Comparison of ENCODE assay signal across 24 cellular contexts in genomic region chr11:79940976-79941735, GRCh38.
A peak's percentile ranks its signal among the peaks of the same experiment; 100 is the strongest.
DNase-seq lines count a peak whose midpoint lies in the region; ATAC-seq and TF ChIP-seq lines count a peak whose summit lies in the region.
"Had no signal": no experiment of that assay in that cellular context is flagged by ENCODE, and none has a peak within 500 bp of the region (broad histone marks: within the 10 kb centered on the region; RNA-seq: fewer than 3 reads in every experiment).

No MANE protein-coding gene starts in this region.

- H3K79me2 ChIP-seq in PC-9 (ENCODE audit: low read depth): no peaks in the 10 kb centered on the region

- H3K9me2 ChIP-seq in PC-9 (ENCODE audit: insufficient read depth): no peaks in the 10 kb centered on the region

- no peak overlapping the region for H2AFZ ChIP-seq in PC-9

- no peaks in the 10 kb centered on the region; the same call in 1 of the 2 replicates for H3K9me3 Mint-ChIP-seq in HFFc6
- peaks cover 14% of the 10 kb centered on the region for H3K9me3 Mint-ChIP-seq in activated T-helper 17 cell treated with anti-CD3 and anti-CD28 coated beads, Interleukin-2, amount 50 U/mL, for 72 hours

- BruUV-seq in PC-9 (replicated peaks; lab: Mats Ljungman, UMichigan): no TSS peak

- peaks cover 2% of the 10 kb centered on the region; the same call in 1 of the 2 replicates for H3K27me3 Mint-ChIP-seq in HFFc6 (ENCODE audit: insufficient read depth)
- no peaks in the 10 kb centered on the region for H3K27me3 Mint-ChIP-seq in activated T-helper 17 cell treated with anti-CD3 and anti-CD28 coated beads, Interleukin-2, amount 50 U/mL, for 72 hours
- H3K27me3 Mint-ChIP-seq: activated CD4-positive, alpha-beta T cell treated with anti-CD3 and anti-CD28 coated beads, Interleukin-2, amount 10 ng/mL, durations not matched to agents 7 days and 5 days; activated CD8-positive, alpha-beta memory T cell treated with anti-CD3 and anti-CD28 coated beads, Interleukin-2, amount 10 ng/mL, durations not matched to agents 7 days and 5 days; CD4-positive, alpha-beta memory T cell had no signal

- DNase-seq in HFFc6 (peak; percentile 37), RKO (ENCODE audit: low spot score) (peak; percentile 5), PC-9 (no peak)
- DNase-seq: activated CD4-positive, alpha-beta T cell treated with anti-CD3 and anti-CD28 coated beads, Interleukin-2, amount 10 ng/mL, durations not matched to agents 7 days and 5 days; activated CD8-positive, alpha-beta memory T cell treated with anti-CD3 and anti-CD28 coated beads, Interleukin-2, amount 10 ng/mL, durations not matched to agents 7 days and 5 days; activated naive CD4-positive, alpha-beta T cell treated with anti-CD3 and anti-CD28 coated beads for 36 hours; activated T-cell treated with anti-CD3 and anti-CD28 coated beads, Interleukin-2, amount 50 U/mL, for 72 hours; anterior cingulate cortex; CD4-positive, alpha-beta memory T cell; cerebellar nuclear complex; erythroblast; GF-D8; natural killer cell; NCI-H2029 treated with DMSO at 0.1 percent for 48 hours; retina; SHP77; stimulated activated CD4-positive, alpha-beta T cell treated with anti-CD3 and anti-CD28 coated beads, Interleukin-4, amount 100 ng/mL, for 4 hours; stimulated activated naive CD4-positive, alpha-beta T cell had no signal

- H3K36me3 ChIP-seq in skeletal muscle satellite cell (ENCODE audit: insufficient read depth, low read length): no peaks in the 10 kb centered on the region
- no peaks in the 10 kb centered on the region for H3K36me3 ChIP-seq in PC-9 (ENCODE audit: low read depth)
- H3K36me3 ChIP-seq: thoracic aorta had no signal

- TF ChIP-seq CTCF in HFFc6 (IDR thresholded peaks at IDR 0.05) (no peak), PC-9 (conservative IDR thresholded peaks at IDR 0.05) (no peak)

- POLR2A ChIA-PET in PC-9 (lab: Charles Lee; ENCODE audit: unreplicated experiment): no interaction called here

- H3K4me1 ChIP-seq in skeletal muscle satellite cell (ENCODE audit: control insufficient read depth, insufficient read depth, low read length) (peaks cover 27% of the 10 kb centered on the region), PC-9 (replicated peaks; ENCODE audit: insufficient read depth) (no peaks in the 10 kb centered on the region)

- peaks cover 38% of the 10 kb centered on the region for H3K4me1 Mint-ChIP-seq in HFFc6 (ENCODE audit: low read depth)
- no peaks in the 10 kb centered on the region for H3K4me1 Mint-ChIP-seq in activated T-helper 17 cell treated with anti-CD3 and anti-CD28 coated beads, Interleukin-2, amount 50 U/mL, for 72 hours
- H3K4me1 Mint-ChIP-seq: activated CD4-positive, alpha-beta T cell treated with anti-CD3 and anti-CD28 coated beads, Interleukin-2, amount 10 ng/mL, durations not matched to agents 7 days and 5 days; activated CD8-positive, alpha-beta memory T cell treated with anti-CD3 and anti-CD28 coated beads, Interleukin-2, amount 10 ng/mL, durations not matched to agents 7 days and 5 days; CD4-positive, alpha-beta memory T cell; natural killer cell had no signal

- no peaks in the 10 kb centered on the region for H4K20me1 ChIP-seq in PC-9 (ENCODE audit: insufficient read depth)

- no peaks in the 10 kb centered on the region for H3K27me3 ChIP-seq in skeletal muscle satellite cell (ENCODE audit: control insufficient read depth, insufficient read depth, low read length)
- H3K27me3 ChIP-seq in PC-9 (ENCODE audit: insufficient read depth, low read depth): no peaks in the 10 kb centered on the region

- intact Hi-C loops in PC-9 (cut with micrococcal nuclease; ENCODE audit: unreplicated experiment): no loop called here

- H3K36me3 Mint-ChIP-seq in HFFc6 (ENCODE audit: low read depth): no peaks in the 10 kb centered on the region
- no peaks in the 10 kb centered on the region for H3K36me3 Mint-ChIP-seq in activated T-helper 17 cell treated with anti-CD3 and anti-CD28 coated beads, Interleukin-2, amount 50 U/mL, for 72 hours (ENCODE audit: low read depth)
- H3K36me3 Mint-ChIP-seq: activated CD8-positive, alpha-beta memory T cell treated with anti-CD3 and anti-CD28 coated beads, Interleukin-2, amount 10 ng/mL, durations not matched to agents 7 days and 5 days; CD4-positive, alpha-beta memory T cell had no signal

- CTCF ChIA-PET in PC-9 (lab: Charles Lee): no interaction called here

- peak overlapping the region; percentile 33 for H3K9ac ChIP-seq in skeletal muscle satellite cell (ENCODE audit: low read depth, low read length)

- H3K4me3 Mint-ChIP-seq in HFFc6: no peak overlapping the region
- no peak overlapping the region for H3K4me3 Mint-ChIP-seq in activated T-helper 17 cell treated with anti-CD3 and anti-CD28 coated beads, Interleukin-2, amount 50 U/mL, for 72 hours
- H3K4me3 Mint-ChIP-seq: activated CD4-positive, alpha-beta T cell treated with anti-CD3 and anti-CD28 coated beads, Interleukin-2, amount 10 ng/mL, durations not matched to agents 7 days and 5 days; activated CD8-positive, alpha-beta memory T cell treated with anti-CD3 and anti-CD28 coated beads, Interleukin-2, amount 10 ng/mL, durations not matched to agents 7 days and 5 days; activated naive CD4-positive, alpha-beta T cell treated with anti-CD3 and anti-CD28 coated beads for 36 hours; activated T-cell treated with anti-CD3 and anti-CD28 coated beads, Interleukin-2, amount 50 U/mL, for 72 hours; CD4-positive, alpha-beta memory T cell; natural killer cell had no signal

- H3K9me3 ChIP-seq in skeletal muscle satellite cell (replicated peaks; ENCODE audit: low read length) (no peaks in the 10 kb centered on the region), PC-9 (ENCODE audit: insufficient read depth, low read depth) (no peaks in the 10 kb centered on the region)
- H3K9me3 ChIP-seq: thoracic aorta had no signal

- ATAC-seq in esophagus mucosa: peak; percentile 46
- ATAC-seq in HG03039 (IDR thresholded peaks at IDR 0.05; ENCODE audit: unreplicated experiment): no peak
- no peak for ATAC-seq in activated T-helper 17 cell treated with anti-CD3 and anti-CD28 coated beads, Interleukin-2, amount 50 U/mL, for 72 hours (replicated peaks)
- ATAC-seq: activated CD8-positive, alpha-beta memory T cell treated with anti-CD3 and anti-CD28 coated beads, Interleukin-2, amount 10 ng/mL, durations not matched to agents 7 days and 5 days; activated T-cell treated with anti-CD3 and anti-CD28 coated beads, Interleukin-2, amount 50 U/mL, for 72 hours; HepG2; natural killer cell had no signal

- H3K4me3 ChIP-seq in skeletal muscle satellite cell (ENCODE audit: low read length) (no peak overlapping the region), PC-9 (no peak overlapping the region)
- H3K4me3 ChIP-seq: thoracic aorta had no signal

- H3K27ac ChIP-seq in PC-9: no peak overlapping the region
- H3K27ac ChIP-seq: thoracic aorta had no signal

- H3K27ac Mint-ChIP-seq in HFFc6: peak overlapping the region; percentile 19; the same call in 1 of the 2 replicates
- no peak overlapping the region for H3K27ac Mint-ChIP-seq in activated T-helper 17 cell treated with anti-CD3 and anti-CD28 coated beads, Interleukin-2, amount 50 U/mL, for 72 hours
- H3K27ac Mint-ChIP-seq: activated CD4-positive, alpha-beta T cell treated with anti-CD3 and anti-CD28 coated beads, Interleukin-2, amount 10 ng/mL, durations not matched to agents 7 days and 5 days; activated CD8-positive, alpha-beta memory T cell treated with anti-CD3 and anti-CD28 coated beads, Interleukin-2, amount 10 ng/mL, durations not matched to agents 7 days and 5 days; activated naive CD4-positive, alpha-beta T cell treated with anti-CD3 and anti-CD28 coated beads for 36 hours; activated T-cell treated with anti-CD3 and anti-CD28 coated beads, Interleukin-2, amount 50 U/mL, for 72 hours; CD4-positive, alpha-beta memory T cell; natural killer cell had no signal

- peak overlapping the region; percentile 43 for H3K4me2 ChIP-seq in skeletal muscle satellite cell (ENCODE audit: low read length)
- no peak overlapping the region for H3K4me2 ChIP-seq in PC-9

- H3F3A ChIP-seq in PC-9 (ENCODE audit: insufficient read depth, low read depth): no peaks in the 10 kb centered on the region

Comparison
In these comparisons a context has a peak if more than half of its experiments do, and no peak if none do; other contexts are left out.
1. DNase-seq: peak in HFFc6 (single experiment) and RKO (single experiment); none in PC-9 (0 of 2).